8 cellular contexts compared by ENCODE assay signal in genomic region chr18:33751613-33752221, GRCh38.
DNase-seq lines count a peak whose midpoint lies in the region; ATAC-seq and TF ChIP-seq lines count a peak whose summit lies in the region.

No MANE protein-coding gene starts in this region.

- H3K79me2 ChIP-seq in SK-N-SH (ENCODE audit: insufficient read depth) = no peaks in the 10 kb centered on the region

- no peaks in the 10 kb centered on the region for H3K27me3 ChIP-seq in SK-N-SH (ENCODE audit: insufficient read depth)
- no peaks in the 10 kb centered on the region for H3K27me3 ChIP-seq in tibial nerve

- DNase-seq in SK-N-SH (no peak), NCI-H460 (ENCODE audit: extremely low read depth, low read depth) (peak; percentile 9), erythroblast (lab: John Stamatoyannopoulos, UW) (peak; percentile 64 to 75), tibial nerve (ENCODE audit: low spot score in 2 of 2) (no peak), Calu3 (no peak), cardiac septum (ENCODE audit: low spot score) (no peak)
- no peak for DNase-seq in activated CD4-positive, alpha-beta T cell treated with anti-CD3 and anti-CD28 coated beads for 48 hours

- no peak overlapping the region for H3K9ac ChIP-seq in SK-N-SH

- POLR2A ChIA-PET in SK-N-SH (lab: Yijun Ruan, JAX) = no interaction called here

- H4K20me1 ChIP-seq in SK-N-SH (ENCODE audit: insufficient read depth) = no peaks in the 10 kb centered on the region

- intact Hi-C loops in Calu3 (cut with micrococcal nuclease; ENCODE audit: unreplicated experiment) = loop anchor here (1.0 to 10.0 kb wide), 2 partner anchors 473 to 571 kb away; partner anchors contain the start of gene NOL4
- intact Hi-C loops in cardiac septum (cut with DNase I) = no loop called here

- H3K4me2 ChIP-seq in SK-N-SH = no peak overlapping the region

- no peaks in the 10 kb centered on the region for H3K9me3 Mint-ChIP-seq in Calu3 (ENCODE audit: low read depth, unreplicated experiment)

- BruUV-seq in Calu3 (replicated peaks; lab: Mats Ljungman, UMichigan) = no TSS peak

- H3K27me3 Mint-ChIP-seq in Calu3 (ENCODE audit: unreplicated experiment) = no peaks in the 10 kb centered on the region

- H3K9me3 ChIP-seq in SK-N-SH (no peaks in the 10 kb centered on the region), tibial nerve (no peaks in the 10 kb centered on the region)

- H3K4me1 ChIP-seq in SK-N-SH (ENCODE audit: control insufficient read depth in 1 of 2, insufficient read depth in 2 of 2, low read depth in 1 of 2, low read length in 1 of 2) = no peaks in the 10 kb centered on the region; a peak in 2 of 4 replicates
- H3K4me1 ChIP-seq in tibial nerve = peaks cover 0 to 16% (median 2%) of the 10 kb centered on the region in 4 donors

- TF ChIP-seq EP300 in SK-N-SH (IDR thresholded peaks at IDR 0.05; ENCODE audit: borderline replicate concordance in 1 of 2, low read depth in 1 of 2, low read length in 1 of 2) (no peak), tibial nerve (IDR thresholded peaks at IDR 0.05) (no peak)

- H3F3A ChIP-seq in SK-N-SH (replicated peaks; ENCODE audit: insufficient read depth) = no peaks in the 10 kb centered on the region

- H3K36me3 ChIP-seq in SK-N-SH (replicated peaks in 1 of 2; ENCODE audit: control insufficient read depth in 1 of 2, insufficient read depth in 2 of 2, low read length in 1 of 2) (no peaks in the 10 kb centered on the region), tibial nerve (no peaks in the 10 kb centered on the region)

- H2AFZ ChIP-seq in SK-N-SH (ENCODE audit: low read depth) = no peak overlapping the region

- no peaks in the 10 kb centered on the region for H3K9me2 ChIP-seq in SK-N-SH

- H3K36me3 Mint-ChIP-seq in Calu3 (ENCODE audit: insufficient read depth, unreplicated experiment) = no peaks in the 10 kb centered on the region

- peak; percentile 66 for TF ChIP-seq CTCF in SK-N-SH (IDR thresholded peaks at IDR 0.05)
- TF ChIP-seq CTCF in tibial nerve (IDR thresholded peaks at IDR 0.05) = peak; percentile 12 to 36 (median 28)
- TF ChIP-seq CTCF in Calu3 (IDR thresholded peaks at IDR 0.05; ENCODE audit: unreplicated experiment) = no peak

- CTCF ChIA-PET in SK-N-SH (lab: Yijun Ruan, JAX) = interaction anchor here (0.7 to 3.0 kb wide), 9 partner anchors 7 to 520 kb away, joined by 3 to 12 read pairs (median 4); no protein-coding TSS in a partner anchor
- CTCF ChIA-PET in Calu3 (lab: Charles Lee) = no interaction called here

- no peak overlapping the region; a peak in 1 of 4 replicates for H3K4me3 ChIP-seq in SK-N-SH (ENCODE audit: low read depth in 2 of 2, low read length in 1 of 2)
- H3K4me3 ChIP-seq in tibial nerve = no peak overlapping the region

- peak; percentile 53 for TF ChIP-seq RAD21 in SK-N-SH (IDR thresholded peaks at IDR 0.05; ENCODE audit: low read length)

- ATAC-seq in SK-N-SH treated with all-trans-retinoic acid at 6 μM for 48 hours = no peak

- H3K27ac Mint-ChIP-seq in Calu3 (ENCODE audit: unreplicated experiment) = no peak overlapping the region

- no peak overlapping the region for H3K4me3 Mint-ChIP-seq in Calu3 (ENCODE audit: low read depth, unreplicated experiment)

- 24% methylated on average over 4 of the region's 4 CpGs for WGBS in SK-N-SH (ENCODE audit: low lambda C conversion rate)
- WGBS in tibial nerve, 2 donors = 22 to 25% methylated on average over 4 of the region's 4 CpGs

- H3K4me1 Mint-ChIP-seq in Calu3 (ENCODE audit: low read depth, unreplicated experiment) = no peaks in the 10 kb centered on the region

- TF ChIP-seq POLR2A in erythroblast (IDR thresholded peaks at IDR 0.05; ENCODE audit: low read length) = no peak
- TF ChIP-seq POLR2A in tibial nerve (IDR thresholded peaks at IDR 0.05) = no peak

- H3K27ac ChIP-seq in SK-N-SH (ENCODE audit: low read depth in 2 of 2, low read length in 1 of 2) (no peak overlapping the region), tibial nerve (no peak overlapping the region)

TF ChIP-seq in SK-N-SH, 30 proteins besides CTCF, POLR2A, EP300 and RAD21:
- no peak for TF ChIP-seq ELF1 (IDR thresholded peaks at IDR 0.05)
- no peak for TF ChIP-seq REST (IDR thresholded peaks at IDR 0.05; ENCODE audit: low read depth, low read length)
- TF ChIP-seq RCOR1 (IDR thresholded peaks at IDR 0.05; ENCODE audit: low read length) = no peak
- TF ChIP-seq TEAD4 (IDR thresholded peaks at IDR 0.05; ENCODE audit: borderline replicate concordance, insufficient read depth) = no peak
- no peak for TF ChIP-seq IRF3 (IDR thresholded peaks at IDR 0.05; ENCODE audit: low read depth, low read length)
- no peak for TF ChIP-seq GABPA (IDR thresholded peaks at IDR 0.05; ENCODE audit: low read depth)
- TF ChIP-seq MEF2A (IDR thresholded peaks at IDR 0.05; ENCODE audit: borderline replicate concordance, low read depth) = no peak

TF ChIP-seq in SK-N-SH treated with all-trans-retinoic acid at 6 μM for 48 hours, 23 proteins besides CTCF, POLR2A, EP300 and RAD21:
- TF ChIP-seq ZNF8 (CRISPR knock-in tag; IDR thresholded peaks at IDR 0.05) (no peak), CSRNP3 (CRISPR knock-in tag; IDR thresholded peaks at IDR 0.05) (no peak), BACH2 (CRISPR knock-in tag; IDR thresholded peaks at IDR 0.05; ENCODE audit: borderline replicate concordance) (no peak), TCF4 (CRISPR knock-in tag; IDR thresholded peaks at IDR 0.05; ENCODE audit: borderline replicate concordance) (no peak), ZFP30 (CRISPR knock-in tag; IDR thresholded peaks at IDR 0.05) (no peak), ZNF565 (CRISPR knock-in tag; conservative IDR thresholded peaks at IDR 0.05; ENCODE audit: low read depth) (no peak), TOX (CRISPR knock-in tag; IDR thresholded peaks at IDR 0.05; ENCODE audit: borderline replicate concordance) (no peak)

Comparison
In these comparisons a context has a peak if more than half of its experiments do, and no peak if none do; other contexts are left out.
1. DNase-seq: peak in NCI-H460 (single experiment) and erythroblast (2 of 2); none in SK-N-SH (single experiment), tibial nerve (0 of 2), activated CD4-positive, alpha-beta T cell treated with anti-CD3 and anti-CD28 coated beads for 48 hours (single experiment), Calu3 (single experiment) and cardiac septum (single experiment).